Comparison of ENCODE assay signal across 31 cellular contexts in the genomic region with DNA sequence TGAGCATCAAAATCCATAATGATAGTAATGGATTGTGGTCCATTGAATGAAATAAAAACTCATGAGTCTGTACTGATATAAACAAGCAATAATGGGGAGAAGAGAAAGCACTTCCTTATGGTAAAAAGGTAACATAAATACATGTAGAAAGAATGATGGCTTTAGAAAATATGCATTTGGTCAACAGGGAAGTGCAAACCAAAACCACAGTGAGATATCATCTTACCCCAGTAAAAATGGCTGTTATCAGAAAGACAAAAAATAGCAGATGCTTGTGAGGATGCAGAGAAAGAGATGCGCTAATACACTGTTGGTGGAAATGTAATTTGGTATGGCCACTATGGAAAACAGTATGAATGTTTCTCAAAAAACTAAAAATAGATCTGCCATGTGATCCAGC. TPM values are rescaled to one million over a fixed set of nuclear protein-coding genes. Genes with fewer than 3 reads are reported as not detected.
"Had no signal": no experiment of that assay in that cellular context is flagged by ENCODE, and none has a peak within 500 bp of the region (broad histone marks: within the 10 kb centered on the region; RNA-seq: fewer than 3 reads in every experiment).

No MANE protein-coding gene starts in this region.

- ATAC-seq: esophagus mucosa; gastrocnemius medialis; left ventricle myocardium superior; lower lobe of right lung; natural killer cell; pancreas; right lobe of liver; stimulated activated memory B cell treated with anti-CD40 and anti-IgM and Interleukin-4, amounts not matched to agents 10 μg/mL and 1 μg/mL and 100 μg/mL, for 72 hours; stimulated activated naive CD8-positive, alpha-beta T cell treated with anti-CD3 and anti-CD28 coated beads, Interleukin-15, Interleukin-2, amounts not matched to agents 100 U/mL and 50 U/mL, for 24 hours had no signal

- H3K4me1 Mint-ChIP-seq: endodermal cell; natural killer cell; stimulated activated memory B cell treated with anti-CD40 and anti-IgM and Interleukin-4, amounts not matched to agents 10 μg/mL and 1 μg/mL and 100 μg/mL, for 72 hours had no signal

- H3K4me3 ChIP-seq: colonic mucosa, gastrocnemius medialis, lower lobe of right lung, pancreas, right lobe of liver, smooth muscle cell, thoracic aorta, tibial nerve, upper lobe of left lung had no signal

- H3K36me3 ChIP-seq: colonic mucosa, gastrocnemius medialis, lower lobe of right lung, pancreas, right lobe of liver, thoracic aorta, tibial nerve, upper lobe of left lung had no signal

- H3K9me3 Mint-ChIP-seq: dendritic cell treated with granulocyte-macrophage colony-stimulating factor and Interleukin-4, amounts not matched to agents 40 ng/mL and 50 ng/mL, for 4 days; endodermal cell; natural killer cell; stimulated activated memory B cell treated with anti-CD40 and anti-IgM and Interleukin-4, amounts not matched to agents 10 μg/mL and 1 μg/mL and 100 μg/mL, for 72 hours had no signal

- H3K27me3 ChIP-seq: colonic mucosa, gastrocnemius medialis, pancreas, right lobe of liver, tibial nerve, upper lobe of left lung had no signal

- FAIRE-seq: keratinocyte, pancreas, urothelium cell line had no signal

- H3K36me3 Mint-ChIP-seq: natural killer cell; stimulated activated memory B cell treated with anti-CD40 and anti-IgM and Interleukin-4, amounts not matched to agents 10 μg/mL and 1 μg/mL and 100 μg/mL, for 72 hours had no signal

- H3K27ac Mint-ChIP-seq: dendritic cell treated with granulocyte-macrophage colony-stimulating factor and Interleukin-4, amounts not matched to agents 40 ng/mL and 50 ng/mL, for 4 days; endodermal cell; natural killer cell; stimulated activated memory B cell treated with anti-CD40 and anti-IgM and Interleukin-4, amounts not matched to agents 10 μg/mL and 1 μg/mL and 100 μg/mL, for 72 hours had no signal

- DNase-seq: colonic mucosa; effector CD8-positive, alpha-beta T cell; endodermal cell; foreskin fibroblast; gastrocnemius medialis; head of caudate nucleus; left ventricle myocardium superior; lower lobe of right lung; natural killer cell; pancreas; retina; right lobe of liver; stimulated activated CD4-positive, alpha-beta T cell treated with anti-CD3 and anti-CD28 coated beads, Interleukin-12 subunit alpha, Interleukin-12 subunit beta, amount 100 ng/mL, for 4 hours; stimulated activated CD4-positive, alpha-beta T cell treated with anti-CD3 and anti-CD28 coated beads, Interleukin-1b, Interleukin-23, amount 100 ng/mL, for 48 hours; stimulated activated CD4-positive, alpha-beta T cell treated with anti-CD3 and anti-CD28 coated beads, Interleukin-4, amount 100 ng/mL, for 4 hours; stimulated activated naive CD8-positive, alpha-beta T cell treated with anti-CD3 and anti-CD28 coated beads, Interleukin-15, Interleukin-2, amounts not matched to agents 100 U/mL and 50 U/mL, for 24 hours; upper lobe of left lung had no signal

- H3K4me3 Mint-ChIP-seq: dendritic cell treated with granulocyte-macrophage colony-stimulating factor and Interleukin-4, amounts not matched to agents 40 ng/mL and 50 ng/mL, for 4 days; endodermal cell; natural killer cell; stimulated activated memory B cell treated with anti-CD40 and anti-IgM and Interleukin-4, amounts not matched to agents 10 μg/mL and 1 μg/mL and 100 μg/mL, for 72 hours had no signal

- H3K4me1 ChIP-seq: colonic mucosa, gastrocnemius medialis, lower lobe of right lung, pancreas, tibial nerve, upper lobe of left lung had no signal

- H3K27ac ChIP-seq: colonic mucosa, epithelial cell of prostate, gastrocnemius medialis, lower lobe of right lung, pancreas, thoracic aorta, tibial nerve, upper lobe of left lung had no signal

- H3K9me3 ChIP-seq: colonic mucosa, gastrocnemius medialis, lower lobe of right lung, pancreas, right lobe of liver, thoracic aorta, tibial nerve, upper lobe of left lung had no signal

RNA-seq across cellular contexts. Expression of gene MMP20, which starts 6.9 kb away (rescaled TPM):
- total RNA-seq: colonic mucosa, endodermal cell, esophagus mucosa, gastrocnemius medialis, glomerular endothelial cell, left ventricle myocardium superior, lower lobe of right lung, mesenteric fat pad, natural killer cell, omental fat pad, pancreas, posterior vena cava, pulmonary artery endothelial cell, right lobe of liver, thoracic aorta, tibial nerve, upper lobe of left lung had no signal
